Comparison of ENCODE assay signal across 17 cellular contexts in the genomic region with DNA sequence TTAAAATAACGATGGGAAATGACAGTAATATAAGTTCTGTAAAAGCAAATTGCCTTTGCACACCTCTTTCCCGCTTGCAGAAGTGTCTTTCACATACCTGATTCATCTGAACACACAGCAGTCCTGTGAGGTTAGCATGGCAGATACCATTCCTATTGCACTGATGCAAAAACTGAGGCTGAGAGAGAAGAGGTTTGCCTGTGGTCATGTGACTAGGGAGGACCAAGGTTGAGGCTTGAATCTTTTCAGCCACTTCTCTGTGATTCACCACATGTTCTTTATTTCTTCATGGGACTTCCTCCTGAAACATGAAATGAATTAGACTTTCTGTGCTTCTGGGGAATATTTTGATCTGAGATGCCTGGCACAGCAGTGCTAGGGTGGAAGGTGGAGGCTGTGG.
DNase-seq lines count a peak whose midpoint lies in the region; FAIRE-seq and TF ChIP-seq lines count a peak whose summit lies in the region.
"Had no signal": no experiment of that assay in that cellular context is flagged by ENCODE, and none has a peak within 500 bp of the region (broad histone marks: within the 10 kb centered on the region; RNA-seq: fewer than 3 reads in every experiment).

No MANE protein-coding gene starts in this region.

- no peaks in the 10 kb centered on the region for H3K27me3 ChIP-seq in mammary epithelial cell (ENCODE audit: insufficient read depth, low read length)
- H3K27me3 ChIP-seq: BLaER1 had no signal

- in situ Hi-C loops in mammary epithelial cell (cut with MboI; ENCODE audit: low sequenced_read_pairs in 2 of 2): no loop called here

- no peak overlapping the region for H2AFZ ChIP-seq in mammary epithelial cell (ENCODE audit: low read depth, low read length)

- TF ChIP-seq CTCF in NB4 (IDR thresholded peaks at IDR 0.05; ENCODE audit: low read depth, low read length) (no peak), epithelial cell of esophagus (IDR thresholded peaks at IDR 0.05; ENCODE audit: insufficient read depth, low read depth, low read length, missing control alignments) (no peak), mammary epithelial cell (conservative IDR thresholded peaks at IDR 0.05 in 1 of 2, IDR thresholded peaks at IDR 0.05 in 1 of 2; ENCODE audit: extremely low read depth in 1 of 2, insufficient read depth in 1 of 2, low read depth in 1 of 2, low read length in 2 of 2) (no peak)

- no peaks in the 10 kb centered on the region for H3K36me3 ChIP-seq in mammary epithelial cell (ENCODE audit: insufficient read depth, low read length)
- H3K36me3 ChIP-seq: BLaER1, HAP-1 had no signal

- no peak for FAIRE-seq in RCC 7860 (lab: Jason Lieb, UNC)
- FAIRE-seq: GM19239, H1 had no signal

- no peaks in the 10 kb centered on the region for H3K9me3 ChIP-seq in mammary epithelial cell (replicated peaks; ENCODE audit: insufficient read depth, low read length)
- H3K9me3 ChIP-seq: BLaER1, HAP-1 had no signal

- TF ChIP-seq EP300 in Ishikawa (IDR thresholded peaks at IDR 0.05; ENCODE audit: borderline replicate concordance): no peak

- no peaks in the 10 kb centered on the region for H3K4me1 ChIP-seq in mammary epithelial cell (ENCODE audit: insufficient read depth, low read length)
- H3K4me1 ChIP-seq: BLaER1 had no signal

- DNase-seq in NOMO-1 treated with DMSO at 0.1 percent for 48 hours (lab: John Stamatoyannopoulos, UW; ENCODE audit: unreplicated experiment) (peak; percentile 34), NOMO-1 treated with dmso at 0.1 percent for 144 hours (lab: John Stamatoyannopoulos, UW; ENCODE audit: unreplicated experiment) (no peak), NB4 (ENCODE audit: low read depth) (peak; percentile 36), epithelial cell of esophagus (ENCODE audit: low read depth) (peak; percentile 10), RCC 7860 (ENCODE audit: low spot score) (no peak), mammary epithelial cell (no peak)
- no peak for DNase-seq in central memory CD4-positive, alpha-beta T cell
- DNase-seq: AML-193; CD4-positive, CD25-positive, alpha-beta regulatory T cell; DMS53; GF-D8 had no signal

- H3K4me3 ChIP-seq in NB4 (ENCODE audit: low read depth, low read length): no peak overlapping the region
- H3K4me3 ChIP-seq in epithelial cell of esophagus (ENCODE audit: low read length): no peak overlapping the region
- no peak overlapping the region for H3K4me3 ChIP-seq in mammary epithelial cell (replicated peaks in 1 of 3; ENCODE audit: insufficient read depth in 1 of 3, low read depth in 2 of 3, low read length in 3 of 3)
- H3K4me3 ChIP-seq: BLaER1, HAP-1 had no signal

- CTCF ChIA-PET in mammary epithelial cell (lab: Charles Lee; ENCODE audit: low non-redundant PET): no interaction called here

- WGBS in mammary epithelial cell (ENCODE audit: low coverage, missing lambda C conversion rate): 91% methylated on average over 2 of the region's 2 CpGs

- H3K4me2 ChIP-seq in mammary epithelial cell (ENCODE audit: insufficient read depth, low read depth, low read length): no peak overlapping the region
- H3K4me2 ChIP-seq: BLaER1 had no signal

- no peaks in the 10 kb centered on the region for H4K20me1 ChIP-seq in mammary epithelial cell (ENCODE audit: insufficient read depth, low read length)
- H4K20me1 ChIP-seq: BLaER1 had no signal

- intact Hi-C loops in mammary epithelial cell (cut with micrococcal nuclease): no loop called here

- no peak for TF ChIP-seq POLR2A in NB4 (IDR thresholded peaks at IDR 0.05; ENCODE audit: extremely low read depth, insufficient read length)

- H3K27ac ChIP-seq in mammary epithelial cell (ENCODE audit: insufficient read depth, low read depth, low read length): no peak overlapping the region
- H3K27ac ChIP-seq: 22Rv1, BLaER1 had no signal

- dilution Hi-C loops in mammary epithelial cell (cut with HindIII; ENCODE audit: low sequenced_read_pairs): no loop called here

- no TSS peak for BruUV-seq in mammary epithelial cell (replicated peaks; lab: Mats Ljungman, UMichigan)

- H3K79me2 ChIP-seq in mammary epithelial cell (ENCODE audit: insufficient read depth, low read length): no peaks in the 10 kb centered on the region

- no peak for TF ChIP-seq RAD21 in Ishikawa (IDR thresholded peaks at IDR 0.05; ENCODE audit: low read depth)

- H3K9ac ChIP-seq in mammary epithelial cell (ENCODE audit: insufficient read depth, low read length): no peak overlapping the region
- H3K9ac ChIP-seq: BLaER1 had no signal

TF ChIP-seq in Ishikawa, 13 proteins besides CTCF, POLR2A, EP300 and RAD21:
- TF ChIP-seq USF1 (IDR thresholded peaks at IDR 0.05): peak; percentile 58
- no peak for TF ChIP-seq TEAD4 (IDR thresholded peaks at IDR 0.05)

Comparison
In these comparisons a context has a peak if more than half of its experiments do, and no peak if none do; other contexts are left out.
1. DNase-seq: peak in NOMO-1 treated with DMSO at 0.1 percent for 48 hours (single experiment), NB4 (single experiment) and epithelial cell of esophagus (single experiment); none in NOMO-1 treated with dmso at 0.1 percent for 144 hours (single experiment), central memory CD4-positive, alpha-beta T cell (single experiment), RCC 7860 (single experiment) and mammary epithelial cell (single experiment).